8 cellular contexts compared by ENCODE assay signal in genomic region chr18:77127769-77128671, GRCh38. TPM values are rescaled to one million over a fixed set of nuclear protein-coding genes. Genes with fewer than 3 reads are reported as not detected.
DNase-seq lines count a peak whose midpoint lies in the region; ATAC-seq, FAIRE-seq and TF ChIP-seq lines count a peak whose summit lies in the region.

No MANE protein-coding gene starts in this region.

- no peaks in the 10 kb centered on the region for H4K20me1 ChIP-seq in Loucy (ENCODE audit: insufficient read depth, low read length, poor library complexity, severe bottlenecking)

- H3K27me3 ChIP-seq in Loucy (ENCODE audit: insufficient read depth, low read length, poor library complexity, severe bottlenecking) = no peaks in the 10 kb centered on the region
- H3K27me3 ChIP-seq in esophagus (ENCODE audit: control insufficient read depth in 1 of 2, insufficient read depth in 2 of 2, low read length in 2 of 2) = no peaks in the 10 kb centered on the region
- no peaks in the 10 kb centered on the region for H3K27me3 ChIP-seq in pancreas

- peak; percentile 30 for ATAC-seq in GM21515 (IDR thresholded peaks at IDR 0.05; ENCODE audit: unreplicated experiment)
- peak; percentile 27 to 44 (median 35) for ATAC-seq in pancreas
- ATAC-seq in HG03095 (IDR thresholded peaks at IDR 0.05; ENCODE audit: unreplicated experiment) = no peak

- H3K27ac ChIP-seq in esophagus (ENCODE audit: low read depth in 2 of 2, low read length in 1 of 2) = peak overlapping the region; percentile 67 to 87
- peak overlapping the region; percentile 28 to 85 (median 63) for H3K27ac ChIP-seq in pancreas

- peaks cover 16% of the 10 kb centered on the region for H3F3A ChIP-seq in Loucy (ENCODE audit: low read depth)

- WGBS in esophagus, 2 donors = 33% methylated on average over 11 of the region's 11 CpGs
- WGBS in pancreas, 2 donors = 26 to 33% methylated on average over 11 of the region's 11 CpGs

- peak overlapping the region; percentile 86 for H3K9ac ChIP-seq in Loucy (ENCODE audit: low read depth, low read length, poor library complexity, severe bottlenecking)

- intact Hi-C loops in pancreas (cut with DNase I) = no loop called here

- H3K4me3 ChIP-seq in Loucy (ENCODE audit: low read length, poor library complexity, severe bottlenecking) (peak overlapping the region; percentile 1), esophagus (ENCODE audit: low read depth in 1 of 2, low read length in 2 of 2) (no peak overlapping the region), pancreas (no peak overlapping the region)

- H3K4me1 ChIP-seq in Loucy (ENCODE audit: insufficient read depth, low read length, poor library complexity, severe bottlenecking) = peaks cover 80% of the 10 kb centered on the region
- H3K4me1 ChIP-seq in esophagus (ENCODE audit: control insufficient read depth in 2 of 2, insufficient read depth in 2 of 2, low read length in 1 of 2) = peaks cover 0 to 4% of the 10 kb centered on the region in 2 donors
- peaks cover 3 to 32% (median 21%) of the 10 kb centered on the region in 3 donors for H3K4me1 ChIP-seq in pancreas

- H3K79me2 ChIP-seq in Loucy (ENCODE audit: insufficient read depth, low read length) = peaks cover 35% of the 10 kb centered on the region

- no peak overlapping the region for H2AFZ ChIP-seq in Loucy (ENCODE audit: low read length)

- no peaks in the 10 kb centered on the region for H3K9me2 ChIP-seq in Loucy (replicated peaks; ENCODE audit: low read depth, low read length)

- DNase-seq in EH (ENCODE audit: low read depth) (peak; percentile 96), T1000 (lab: John Stamatoyannopoulos, UW) (peak; percentile 59), pancreas (peak in 3 of 6 donors; percentile 61 to 71 (median 68)), frontal cortex (ENCODE audit: low spot score in 2 of 2) (no peak)

- H3K4me2 ChIP-seq in Loucy (ENCODE audit: low read depth, low read length, poor library complexity, severe bottlenecking) = peak overlapping the region; percentile 78

- peak; percentile 96 for FAIRE-seq in pancreas (lab: Jason Lieb, UNC)
- no peak for FAIRE-seq in frontal cortex (lab: Jason Lieb, UNC)

- H3K36me3 ChIP-seq in Loucy (ENCODE audit: insufficient read depth, low read length) = no peaks in the 10 kb centered on the region
- H3K36me3 ChIP-seq in esophagus (ENCODE audit: control insufficient read depth in 2 of 2, insufficient read depth in 2 of 2, low read length in 1 of 2) = no peaks in the 10 kb centered on the region
- H3K36me3 ChIP-seq in pancreas = no peaks in the 10 kb centered on the region

- TF ChIP-seq CTCF in Loucy (conservative IDR thresholded peaks at IDR 0.05; ENCODE audit: low read length) (no peak), pancreas (IDR thresholded peaks at IDR 0.05) (no peak)

- H3K9me3 ChIP-seq in Loucy (ENCODE audit: insufficient read depth, low read depth, low read length) = no peaks in the 10 kb centered on the region
- H3K9me3 ChIP-seq in esophagus (ENCODE audit: control insufficient read depth in 2 of 2, insufficient read depth in 1 of 2, low read depth in 1 of 2, low read length in 1 of 2) = no peaks in the 10 kb centered on the region
- no peaks in the 10 kb centered on the region for H3K9me3 ChIP-seq in pancreas

RNA-seq across cellular contexts. Expression of gene MBP, which starts 4.6 kb away (rescaled TPM):
- 10 to 100 TPM in 1 of 2 donors, 1 to 10 TPM in 1; 9.7 to 10.8 TPM for polyA plus RNA-seq in esophagus
- 10 to 100 TPM; 20.2 to 33.5 (median 21.4) TPM for total RNA-seq in pancreas
- polyA plus RNA-seq in pancreas = 10 to 100 TPM in 1 of 2 donors, 1 to 10 TPM in 1; 6.3 to 14.3 TPM
- 7.7 TPM for total RNA-seq in frontal cortex

Comparison
In these comparisons a context has a peak if more than half of its experiments do, and no peak if none do; other contexts are left out.
1. DNase-seq: peak in EH (single experiment) and T1000 (single experiment); none in frontal cortex (0 of 2).